Comparison of ENCODE assay signal across 17 cellular contexts in genomic region chr5:73296772-73297171, GRCh38.
DNase-seq lines count a peak whose midpoint lies in the region; ATAC-seq, FAIRE-seq and TF ChIP-seq lines count a peak whose summit lies in the region.
"Had no signal": no experiment of that assay in that cellular context is flagged by ENCODE, and none has a peak within 500 bp of the region (broad histone marks: within the 10 kb centered on the region; RNA-seq: fewer than 3 reads in every experiment).

No MANE protein-coding gene starts in this region.

- H4K20me1 ChIP-seq in K562 (replicated peaks; ENCODE audit: control insufficient read depth, insufficient read depth, low read length) = no peaks in the 10 kb centered on the region

- no peaks in the 10 kb centered on the region for H3K9me1 ChIP-seq in K562 (ENCODE audit: control insufficient read depth, insufficient read depth, low read length)

- peaks cover 0 to 9% (median 0%) of the 10 kb centered on the region in 5 donors for H3K9me3 Mint-ChIP-seq in CD8-positive, alpha-beta memory T cell
- H3K9me3 Mint-ChIP-seq: stimulated activated memory B cell treated with anti-CD40 and anti-IgM and Interleukin-4, amounts not matched to agents 10 μg/mL and 1 μg/mL and 100 μg/mL, for 72 hours had no signal

- peaks cover 21 to 26% (median 21%) of the 10 kb centered on the region in 3 donors for H3K4me1 Mint-ChIP-seq in CD8-positive, alpha-beta memory T cell

- CTCF ChIA-PET in K562 (lab: Yijun Ruan, JAX; ENCODE audit: low intra/inter-chr PET ratio) = no interaction called here
- CTCF ChIA-PET in CD8-positive, alpha-beta memory T cell (lab: Charles Lee) = no interaction called here

- TF ChIP-seq CTCF in K562 (IDR thresholded peaks at IDR 0.05 in 2 of 3, conservative IDR thresholded peaks at IDR 0.05 in 1 of 3; ENCODE audit: insufficient read depth in 2 of 3, low read depth in 1 of 3, low read length in 3 of 3) = no peak

- H3K4me3 ChIP-seq in K562 (no peak overlapping the region), mesenchymal stem cell (ENCODE audit: insufficient read depth in 1 of 2, low read depth in 1 of 2, low read length in 2 of 2) (no peak overlapping the region)
- no peak overlapping the region for H3K4me3 ChIP-seq in CD8-positive, alpha-beta memory T cell (ENCODE audit: low read length)
- H3K4me3 ChIP-seq: dorsolateral prefrontal cortex, GM12878, uterus had no signal

- H3K27me3 Mint-ChIP-seq in CD8-positive, alpha-beta memory T cell = peaks cover 64 to 92% of the 10 kb centered on the region in 2 donors

- intact Hi-C loops in K562 (cut with micrococcal nuclease) = no loop called here

- TF ChIP-seq EP300 in K562 (IDR thresholded peaks at IDR 0.05; ENCODE audit: low read length) = peak; percentile 47; the same call in 1 of the 2 replicates

- H4K91ac ChIP-seq in mesenchymal stem cell (ENCODE audit: low read length) = no peak overlapping the region

- H3K9me3 ChIP-seq in K562 (replicated peaks; ENCODE audit: control insufficient read depth, insufficient read depth, low read depth, low read length) = no peaks in the 10 kb centered on the region
- no peaks in the 10 kb centered on the region for H3K9me3 ChIP-seq in mesenchymal stem cell (ENCODE audit: control insufficient read depth, low read length)
- no peaks in the 10 kb centered on the region for H3K9me3 ChIP-seq in CD8-positive, alpha-beta memory T cell (ENCODE audit: low read length)
- H3K9me3 ChIP-seq: uterus had no signal

- H2AFZ ChIP-seq in K562 (ENCODE audit: low read depth, low read length) = no peak overlapping the region
- H2AFZ ChIP-seq in mesenchymal stem cell (ENCODE audit: low read depth, low read length) = no peak overlapping the region

- H2BK5ac ChIP-seq in mesenchymal stem cell (ENCODE audit: low read depth, low read length, poor library complexity, severe bottlenecking) = no peak overlapping the region

- BruUV-seq in K562 (replicated peaks; lab: Mats Ljungman, UMichigan) = no TSS peak

- peaks cover 13 to 22% of the 10 kb centered on the region in 2 experiments; a peak in 4 of 5 replicates for H3K4me1 ChIP-seq in K562 (replicated peaks in 1 of 2; ENCODE audit: control insufficient read depth in 2 of 2, insufficient read depth in 2 of 2, low read length in 2 of 2)
- H3K4me1 ChIP-seq in mesenchymal stem cell (ENCODE audit: control insufficient read depth, insufficient read depth, low read depth, low read length) = peaks cover 22% of the 10 kb centered on the region
- no peaks in the 10 kb centered on the region for H3K4me1 ChIP-seq in CD8-positive, alpha-beta memory T cell (ENCODE audit: insufficient read depth, low read length)

- no peaks in the 10 kb centered on the region for H3K79me1 ChIP-seq in mesenchymal stem cell (replicated peaks; ENCODE audit: low read length, poor library complexity, severe bottlenecking)

- no peak overlapping the region for H2BK120ac ChIP-seq in mesenchymal stem cell (ENCODE audit: low read depth, low read length)

- H3K27ac ChIP-seq in K562 (ENCODE audit: extremely low read depth, low read depth, low read length) (no peak overlapping the region), mesenchymal stem cell (ENCODE audit: low read length, poor library complexity, severe bottlenecking) (no peak overlapping the region)
- no peak overlapping the region for H3K27ac ChIP-seq in CD8-positive, alpha-beta memory T cell (ENCODE audit: low read depth, low read length)
- H3K27ac ChIP-seq: dorsolateral prefrontal cortex, uterus had no signal

- in situ Hi-C loops in K562 (cut with MboI) = no loop called here

- H3K36me3 Mint-ChIP-seq in CD8-positive, alpha-beta memory T cell = no peaks in the 10 kb centered on the region
- H3K36me3 Mint-ChIP-seq: stimulated activated memory B cell treated with anti-CD40 and anti-IgM and Interleukin-4, amounts not matched to agents 10 μg/mL and 1 μg/mL and 100 μg/mL, for 72 hours had no signal

- FAIRE-seq in K562 (lab: Jason Lieb, UNC) = peak; percentile 89
- FAIRE-seq: GM12878, kidney had no signal

- DNase-seq in ELF-1 (ENCODE audit: low read depth, low spot score) (peak; percentile 54), OCI-M1 (lab: John Stamatoyannopoulos, UW) (peak; percentile 86), K562 (ENCODE audit: extremely low read depth in 1 of 4, low spot score in 3 of 4) (peak; percentile 34 to 72 (median 58)), mesenchymal stem cell (peak; percentile 83), germinal center (ENCODE audit: low spot score) (no peak)
- no peak for DNase-seq in CD8-positive, alpha-beta memory T cell
- DNase-seq: activated CD4-positive, alpha-beta T cell treated with anti-CD3 and anti-CD28 coated beads for 36 hours; dorsolateral prefrontal cortex; foreskin melanocyte; kidney; stimulated activated CD4-positive, alpha-beta T cell treated with anti-CD3 and anti-CD28 coated beads, Interleukin-4, amount 100 ng/mL, for 4 hours; uterus had no signal

- no peak overlapping the region for H3K14ac ChIP-seq in mesenchymal stem cell (ENCODE audit: low read length in 2 of 2)

- no peak overlapping the region for H3K23ac ChIP-seq in mesenchymal stem cell (ENCODE audit: low read length in 2 of 2)

- no peak overlapping the region for H4K8ac ChIP-seq in mesenchymal stem cell (ENCODE audit: low read length)

- no peak overlapping the region for H3K4ac ChIP-seq in mesenchymal stem cell (ENCODE audit: low read depth in 1 of 2, low read length in 2 of 2)

- H3K4me3 Mint-ChIP-seq in CD8-positive, alpha-beta memory T cell = peak overlapping the region in 1 of 7 donors; percentile 29
- H3K4me3 Mint-ChIP-seq: activated CD4-positive, alpha-beta T cell treated with anti-CD3 and anti-CD28 coated beads for 36 hours; B cell; stimulated activated memory B cell treated with anti-CD40 and anti-IgM and Interleukin-4, amounts not matched to agents 10 μg/mL and 1 μg/mL and 100 μg/mL, for 72 hours had no signal

- H3K79me2 ChIP-seq in K562 (ENCODE audit: control insufficient read depth, insufficient read depth, low read length) = no peaks in the 10 kb centered on the region

- 3% methylated on average over 4 of the region's 4 CpGs for WGBS in K562 (ENCODE audit: insufficient coverage, low coverage, missing lambda C conversion rate)
- 26% methylated on average over 4 of the region's 4 CpGs for WGBS in mesenchymal stem cell

- H2AK5ac ChIP-seq in mesenchymal stem cell (ENCODE audit: low read length, severe bottlenecking) = no peak overlapping the region

- H3K9ac ChIP-seq in K562 (ENCODE audit: insufficient read depth in 1 of 2, low read depth in 2 of 2, low read length in 2 of 2) = no peak overlapping the region; a peak in 1 of 4 replicates
- H3K9ac ChIP-seq in mesenchymal stem cell (ENCODE audit: low read length) = no peak overlapping the region

- ATAC-seq in K562 (peak; percentile 91), GM19467 (IDR thresholded peaks at IDR 0.05; ENCODE audit: unreplicated experiment) (no peak), HG03520 (IDR thresholded peaks at IDR 0.05; ENCODE audit: unreplicated experiment) (no peak)
- ATAC-seq: activated CD4-positive, alpha-beta T cell treated with anti-CD3 and anti-CD28 coated beads for 36 hours; GM12878; stimulated activated memory B cell treated with anti-CD40 and anti-IgM and Interleukin-4, amounts not matched to agents 10 μg/mL and 1 μg/mL and 100 μg/mL, for 72 hours had no signal

- no peak overlapping the region for H2BK12ac ChIP-seq in mesenchymal stem cell (ENCODE audit: low read length in 2 of 2)

- H3K36me3 ChIP-seq in K562 (ENCODE audit: control insufficient read depth, insufficient read depth, low read length) = no peaks in the 10 kb centered on the region
- no peaks in the 10 kb centered on the region for H3K36me3 ChIP-seq in mesenchymal stem cell (ENCODE audit: control insufficient read depth in 1 of 2, insufficient read depth in 2 of 2, low read depth in 1 of 2, low read length in 2 of 2)
- H3K36me3 ChIP-seq in CD8-positive, alpha-beta memory T cell (ENCODE audit: insufficient read depth, low read length) = no peaks in the 10 kb centered on the region
- H3K36me3 ChIP-seq: uterus had no signal

- H3K27ac Mint-ChIP-seq in CD8-positive, alpha-beta memory T cell = peak overlapping the region in 1 of 8 donors; percentile 2
- H3K27ac Mint-ChIP-seq: activated CD4-positive, alpha-beta T cell treated with anti-CD3 and anti-CD28 coated beads for 36 hours; B cell; stimulated activated memory B cell treated with anti-CD40 and anti-IgM and Interleukin-4, amounts not matched to agents 10 μg/mL and 1 μg/mL and 100 μg/mL, for 72 hours had no signal

- H3K18ac ChIP-seq in mesenchymal stem cell (ENCODE audit: low read depth in 1 of 2, low read length in 2 of 2) = no peak overlapping the region

- TF ChIP-seq POLR2A in K562 (conservative IDR thresholded peaks at IDR 0.05) = no peak

- H3K4me2 ChIP-seq in K562 (ENCODE audit: insufficient read depth, low read length) (peak overlapping the region; percentile 43; the same call in 1 of the 2 replicates), mesenchymal stem cell (ENCODE audit: low read length, poor library complexity, severe bottlenecking) (no peak overlapping the region)

- peaks cover 31 to 38% of the 10 kb centered on the region in 2 experiments; a peak in 4 of 5 replicates for H3K27me3 ChIP-seq in K562 (ENCODE audit: control insufficient read depth in 2 of 2, insufficient read depth in 2 of 2, low read length in 2 of 2)
- H3K27me3 ChIP-seq in mesenchymal stem cell (ENCODE audit: control insufficient read depth in 1 of 2, insufficient read depth in 1 of 2, low read length in 2 of 2) = peaks cover 53 to 99% of the 10 kb centered on the region in 2 experiments
- H3K27me3 ChIP-seq in CD8-positive, alpha-beta memory T cell (ENCODE audit: insufficient read depth, low read length, poor library complexity, severe bottlenecking) = peaks cover 53% of the 10 kb centered on the region

- no peak for TF ChIP-seq RAD21 in K562 (CRISPR knock-in tag; conservative IDR thresholded peaks at IDR 0.05 in 1 of 2, IDR thresholded peaks at IDR 0.05 in 1 of 2)

- no peak overlapping the region for H2BK15ac ChIP-seq in mesenchymal stem cell (ENCODE audit: low read depth, poor library complexity, severe bottlenecking)

- POLR2A ChIA-PET in K562 (lab: Yijun Ruan, JAX) = no interaction called here
- POLR2A ChIA-PET in CD8-positive, alpha-beta memory T cell (lab: Charles Lee) = no interaction called here

TF ChIP-seq in K562, 482 proteins besides CTCF, POLR2A, EP300 and RAD21 (continues in another document):
- TF ChIP-seq ATF4 (CRISPR knock-in tag; IDR thresholded peaks at IDR 0.05) (no peak), ELF4 (CRISPR knock-in tag; IDR thresholded peaks at IDR 0.05) (0 out of 2 replicates have a peak, but pooled peaks have one; percentile 50), TCF3 (CRISPR knock-in tag; IDR thresholded peaks at IDR 0.05) (peak; percentile 92), STAG1 (CRISPR knock-in tag; IDR thresholded peaks at IDR 0.05; ENCODE audit: borderline replicate concordance) (no peak), EHMT2 (IDR thresholded peaks at IDR 0.05) (peak; percentile 65; the same call in 1 of the 2 replicates)

Comparison
In these comparisons a context has a peak if more than half of its experiments do, and no peak if none do; other contexts are left out.
1. DNase-seq: peak in ELF-1 (single experiment), OCI-M1 (single experiment), K562 (4 of 4) and mesenchymal stem cell (single experiment); none in CD8-positive, alpha-beta memory T cell (0 of 5) and germinal center (single experiment).